ENCODE assay signal across 18 cellular contexts in the genomic region with DNA sequence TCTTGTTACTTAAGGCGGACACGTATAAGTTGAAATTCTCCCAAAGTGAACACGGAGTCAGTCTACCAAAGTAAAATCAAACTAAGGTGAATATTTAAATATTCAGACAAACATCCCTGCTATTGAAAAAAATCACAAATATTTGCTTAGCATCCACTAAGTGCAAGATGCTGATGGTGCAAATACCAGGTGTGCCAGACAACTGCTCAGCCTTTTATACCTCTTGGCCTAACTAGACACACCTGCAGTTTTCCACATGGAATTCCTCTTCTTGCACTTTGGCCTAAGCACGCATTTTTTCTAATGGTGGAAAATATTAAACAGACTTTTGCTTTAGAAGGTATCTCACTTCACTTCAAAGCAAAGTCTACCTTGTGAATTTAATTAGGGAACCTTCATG.
DNase-seq lines count a peak whose midpoint lies in the region; ATAC-seq, FAIRE-seq and TF ChIP-seq lines count a peak whose summit lies in the region.
"Had no signal": no experiment of that assay in that cellular context is flagged by ENCODE, and none has a peak within 500 bp of the region (broad histone marks: within the 10 kb centered on the region; RNA-seq: fewer than 3 reads in every experiment).

No MANE protein-coding gene starts in this region.

- H3K9me3 ChIP-seq in CD4-positive, alpha-beta memory T cell (ENCODE audit: control insufficient read depth in 1 of 2, low read length in 2 of 2) = no peaks in the 10 kb centered on the region
- H3K9me3 ChIP-seq: thoracic aorta had no signal

- H3K4me1 ChIP-seq in CD4-positive, alpha-beta memory T cell (ENCODE audit: insufficient read depth, low read length) = peaks cover 90% of the 10 kb centered on the region

- peaks cover 65% of the 10 kb centered on the region for H3K4me1 Mint-ChIP-seq in activated CD4-positive, alpha-beta T cell treated with anti-CD3 and anti-CD28 coated beads for 36 hours
- peaks cover 64 to 86% (median 74%) of the 10 kb centered on the region in 4 donors for H3K4me1 Mint-ChIP-seq in CD4-positive, alpha-beta memory T cell
- H3K4me1 Mint-ChIP-seq in activated CD4-positive, alpha-beta memory T cell treated with anti-CD3 and anti-CD28 coated beads, Interleukin-2, amount 10 ng/mL, durations not matched to agents 7 days and 5 days = peaks cover 69% of the 10 kb centered on the region
- no peaks in the 10 kb centered on the region for H3K4me1 Mint-ChIP-seq in Calu3 (ENCODE audit: low read depth, unreplicated experiment)
- H3K4me1 Mint-ChIP-seq: nephron progenitor cell had no signal

- H3K36me3 Mint-ChIP-seq in activated CD4-positive, alpha-beta T cell treated with anti-CD3 and anti-CD28 coated beads for 36 hours (ENCODE audit: low read depth) = peaks cover 9% of the 10 kb centered on the region
- peaks cover 18 to 45% of the 10 kb centered on the region in 2 donors for H3K36me3 Mint-ChIP-seq in CD4-positive, alpha-beta memory T cell
- peaks cover 41% of the 10 kb centered on the region for H3K36me3 Mint-ChIP-seq in activated CD4-positive, alpha-beta memory T cell treated with anti-CD3 and anti-CD28 coated beads, Interleukin-2, amount 10 ng/mL, durations not matched to agents 7 days and 5 days (ENCODE audit: low read depth)
- H3K36me3 Mint-ChIP-seq in Calu3 (ENCODE audit: insufficient read depth, unreplicated experiment) = no peaks in the 10 kb centered on the region

- no peak for FAIRE-seq in urothelium cell line (lab: Jason Lieb, UNC)
- FAIRE-seq: colon, K562 had no signal

- no peak for TF ChIP-seq CTCF in Calu3 (IDR thresholded peaks at IDR 0.05; ENCODE audit: unreplicated experiment)

- ATAC-seq in activated CD4-positive, alpha-beta T cell treated with anti-CD3 and anti-CD28 coated beads for 36 hours = no peak
- peak; percentile 32 for ATAC-seq in left lobe of liver
- ATAC-seq: K562, left colon had no signal

- no peaks in the 10 kb centered on the region for H3K27me3 Mint-ChIP-seq in activated CD4-positive, alpha-beta T cell treated with anti-CD3 and anti-CD28 coated beads for 36 hours
- no peaks in the 10 kb centered on the region for H3K27me3 Mint-ChIP-seq in CD4-positive, alpha-beta memory T cell
- H3K27me3 Mint-ChIP-seq in activated CD4-positive, alpha-beta memory T cell treated with anti-CD3 and anti-CD28 coated beads, Interleukin-2, amount 10 ng/mL, durations not matched to agents 7 days and 5 days = no peaks in the 10 kb centered on the region
- no peaks in the 10 kb centered on the region for H3K27me3 Mint-ChIP-seq in Calu3 (ENCODE audit: unreplicated experiment)

- BruUV-seq in Calu3 (replicated peaks; lab: Mats Ljungman, UMichigan) = no TSS peak

- peak overlapping the region; percentile 53 for H3K27ac ChIP-seq in CD4-positive, alpha-beta memory T cell (ENCODE audit: low read depth, low read length)
- H3K27ac ChIP-seq: brain microvascular endothelial cell, C4-2B, thoracic aorta had no signal

- POLR2A ChIA-PET in activated CD4-positive, alpha-beta T cell treated with anti-CD3 and anti-CD28 coated beads for 36 hours (lab: Charles Lee) = no interaction called here
- POLR2A ChIA-PET in CD4-positive, alpha-beta memory T cell (lab: Charles Lee; ENCODE audit: partially characterized antibody) = interaction anchor here (0.9 to 28.8 kb wide), 8 partner anchors 10 to 282 kb away, joined by 3 to 628 read pairs (median 24); no protein-coding TSS in a partner anchor
- POLR2A ChIA-PET in activated CD4-positive, alpha-beta memory T cell treated with anti-CD3 and anti-CD28 coated beads, Interleukin-2, amount 10 ng/mL, durations not matched to agents 7 days and 5 days (lab: Charles Lee) = interaction anchor here (1.7 to 34.6 kb wide), 3 partner anchors 11 to 22 kb away, joined by 5 to 678 read pairs (median 675); no protein-coding TSS in a partner anchor

- peak overlapping the region; percentile 47 for H3K27ac Mint-ChIP-seq in activated CD4-positive, alpha-beta T cell treated with anti-CD3 and anti-CD28 coated beads for 36 hours
- peak overlapping the region; percentile 90 to 97 (median 96) for H3K27ac Mint-ChIP-seq in CD4-positive, alpha-beta memory T cell
- peak overlapping the region; percentile 69 for H3K27ac Mint-ChIP-seq in activated CD4-positive, alpha-beta memory T cell treated with anti-CD3 and anti-CD28 coated beads, Interleukin-2, amount 10 ng/mL, durations not matched to agents 7 days and 5 days
- no peak overlapping the region for H3K27ac Mint-ChIP-seq in Calu3 (ENCODE audit: unreplicated experiment)
- H3K27ac Mint-ChIP-seq: nephron progenitor cell had no signal

- H3K4me3 Mint-ChIP-seq in activated CD4-positive, alpha-beta T cell treated with anti-CD3 and anti-CD28 coated beads for 36 hours = no peak overlapping the region
- H3K4me3 Mint-ChIP-seq in CD4-positive, alpha-beta memory T cell = peak overlapping the region; percentile 5 to 79 (median 74)
- H3K4me3 Mint-ChIP-seq in activated CD4-positive, alpha-beta memory T cell treated with anti-CD3 and anti-CD28 coated beads, Interleukin-2, amount 10 ng/mL, durations not matched to agents 7 days and 5 days = no peak overlapping the region
- no peak overlapping the region for H3K4me3 Mint-ChIP-seq in Calu3 (ENCODE audit: low read depth, unreplicated experiment)
- H3K4me3 Mint-ChIP-seq: nephron progenitor cell had no signal

- H3K36me3 ChIP-seq in CD4-positive, alpha-beta memory T cell (ENCODE audit: insufficient read depth, low read length) = no peaks in the 10 kb centered on the region
- H3K36me3 ChIP-seq: brain microvascular endothelial cell, thoracic aorta had no signal

- DNase-seq in activated CD4-positive, alpha-beta T cell treated with anti-CD3 and anti-CD28 coated beads for 36 hours = no peak
- no peak for DNase-seq in activated CD4-positive, alpha-beta T cell treated with anti-CD3 and anti-CD28 coated beads for 1 hour
- DNase-seq in CD4-positive, alpha-beta memory T cell = peak in 1 of 5 donors; percentile 39
- no peak for DNase-seq in activated CD4-positive, alpha-beta memory T cell treated with anti-CD3 and anti-CD28 coated beads, Interleukin-2, amount 10 ng/mL, durations not matched to agents 7 days and 5 days
- DNase-seq in left lobe of liver (ENCODE audit: low spot score) (no peak), urothelium cell line (ENCODE audit: low spot score) (no peak), Calu3 (no peak), glomerular visceral epithelial cell (ENCODE audit: extremely low spot score) (no peak)
- DNase-seq: brain microvascular endothelial cell; left colon; NCI-H1694; nephron progenitor cell; NK-92 treated with Interleukin-12 subunit alpha and Interleukin-12 subunit beta, amount 100 ng/mL, for 24 hours; posterior cingulate gyrus had no signal

- intact Hi-C loops in activated CD4-positive, alpha-beta T cell treated with anti-CD3 and anti-CD28 coated beads for 36 hours (cut with DNase I, micrococcal nuclease) = no loop called here
- intact Hi-C loops in CD4-positive, alpha-beta memory T cell (cut with micrococcal nuclease) = loop anchor here (1.0 to 2.0 kb wide), 2 partner anchors 8 to 18 kb away; no protein-coding TSS in a partner anchor
- intact Hi-C loops in Calu3 (cut with micrococcal nuclease; ENCODE audit: unreplicated experiment) = no loop called here

- CTCF ChIA-PET in activated CD4-positive, alpha-beta T cell treated with anti-CD3 and anti-CD28 coated beads for 36 hours (lab: Charles Lee) = interaction anchor here (0.6 to 1.4 kb wide), 5 partner anchors 9 to 555 kb away, joined by 3 to 5 read pairs (median 3); no protein-coding TSS in a partner anchor
- CTCF ChIA-PET in CD4-positive, alpha-beta memory T cell (lab: Charles Lee; ENCODE audit: partially characterized antibody) = interaction anchor here (1.1 to 6.7 kb wide), 4 partner anchors 11 to 22 kb away, joined by 4 to 37 read pairs (median 16); no protein-coding TSS in a partner anchor
- CTCF ChIA-PET in activated CD4-positive, alpha-beta memory T cell treated with anti-CD3 and anti-CD28 coated beads, Interleukin-2, amount 10 ng/mL, durations not matched to agents 7 days and 5 days (lab: Charles Lee) = interaction anchor here (1.2 to 1.5 kb wide), 2 partner anchors 10 to 12 kb away, joined by 4 to 6 read pairs; no protein-coding TSS in a partner anchor
- CTCF ChIA-PET in Calu3 (lab: Charles Lee) = no interaction called here

- no peaks in the 10 kb centered on the region for H3K27me3 ChIP-seq in CD4-positive, alpha-beta memory T cell (ENCODE audit: insufficient read depth, low read length)
- H3K27me3 ChIP-seq: brain microvascular endothelial cell had no signal

- no peaks in the 10 kb centered on the region for H3K9me3 Mint-ChIP-seq in activated CD4-positive, alpha-beta T cell treated with anti-CD3 and anti-CD28 coated beads for 36 hours (ENCODE audit: low read depth)
- peaks cover 0 to 2% (median 0%) of the 10 kb centered on the region in 8 donors for H3K9me3 Mint-ChIP-seq in CD4-positive, alpha-beta memory T cell
- no peaks in the 10 kb centered on the region for H3K9me3 Mint-ChIP-seq in activated CD4-positive, alpha-beta memory T cell treated with anti-CD3 and anti-CD28 coated beads, Interleukin-2, amount 10 ng/mL, durations not matched to agents 7 days and 5 days
- no peaks in the 10 kb centered on the region for H3K9me3 Mint-ChIP-seq in Calu3 (ENCODE audit: low read depth, unreplicated experiment)
- H3K9me3 Mint-ChIP-seq: nephron progenitor cell had no signal

- peak overlapping the region in 1 of 2 donors; percentile 18 for H3K4me3 ChIP-seq in CD4-positive, alpha-beta memory T cell (ENCODE audit: low read length in 2 of 2)
- H3K4me3 ChIP-seq: K562, thoracic aorta had no signal

Comparison
In these comparisons a context has a peak if more than half of its experiments do, and no peak if none do; other contexts are left out.
1. H3K4me3 Mint-ChIP-seq: peak in CD4-positive, alpha-beta memory T cell (8 of 8); none in activated CD4-positive, alpha-beta T cell treated with anti-CD3 and anti-CD28 coated beads for 36 hours (single experiment), activated CD4-positive, alpha-beta memory T cell treated with anti-CD3 and anti-CD28 coated beads, Interleukin-2, amount 10 ng/mL, durations not matched to agents 7 days and 5 days (single experiment) and Calu3 (single experiment).